In genomic region chr21:15514073-15514946, GRCh38 we compare ENCODE assay signal across 9 cellular contexts.
DNase-seq lines count a peak whose midpoint lies in the region; ATAC-seq and TF ChIP-seq lines count a peak whose summit lies in the region.
"Had no signal": no experiment of that assay in that cellular context is flagged by ENCODE, and none has a peak within 500 bp of the region (broad histone marks: within the 10 kb centered on the region; RNA-seq: fewer than 3 reads in every experiment).

No MANE protein-coding gene starts in this region.

- TF ChIP-seq CTCF in right lobe of liver (IDR thresholded peaks at IDR 0.05) (no peak), esophagus squamous epithelium (IDR thresholded peaks at IDR 0.05) (no peak)

- ATAC-seq in HG03159 (IDR thresholded peaks at IDR 0.05; ENCODE audit: unreplicated experiment) = peak; percentile 97
- ATAC-seq in right lobe of liver = peak; percentile 96 to 98 (median 98)

- no peaks in the 10 kb centered on the region for H3K27me3 ChIP-seq in right lobe of liver
- no peaks in the 10 kb centered on the region for H3K27me3 ChIP-seq in esophagus squamous epithelium

- WGBS in right lobe of liver (ENCODE audit: insufficient coverage, low coverage, low lambda C conversion rate, missing lambda C conversion rate) = 20% methylated on average over 8 of the region's 8 CpGs
- WGBS in esophagus squamous epithelium, 2 donors = 71 to 72% methylated on average over 8 of the region's 8 CpGs

- H3K4me3 ChIP-seq in right lobe of liver = peak overlapping the region in 2 of 3 donors; percentile 2 to 30
- H3K4me3 ChIP-seq in esophagus squamous epithelium = no peak overlapping the region

- DNase-seq in GM19238 (ENCODE audit: insufficient read length, low spot score) = peak; percentile 19
- peak; percentile 23 for DNase-seq in activated CD4-positive, alpha-beta T cell treated with anti-CD3 and anti-CD28 coated beads for 1 hour
- peak in 1 of 3 donors; percentile 26 for DNase-seq in right lobe of liver
- no peak for DNase-seq in esophagus squamous epithelium (lab: John Stamatoyannopoulos, UW)
- no peak for DNase-seq in AG20443 (ENCODE audit: low spot score)
- no peak for DNase-seq in NCI-H2171 (lab: John Stamatoyannopoulos, UW)
- no peak for DNase-seq in inferior parietal cortex (ENCODE audit: extremely low spot score)
- DNase-seq: IMR-90 had no signal

- H3K36me3 ChIP-seq in right lobe of liver = no peaks in the 10 kb centered on the region
- H3K36me3 ChIP-seq in esophagus squamous epithelium = no peaks in the 10 kb centered on the region

- H3K9me3 ChIP-seq in right lobe of liver (no peaks in the 10 kb centered on the region), esophagus squamous epithelium (no peaks in the 10 kb centered on the region)

- H3K4me1 ChIP-seq in right lobe of liver (peaks cover 0 to 20% (median 3%) of the 10 kb centered on the region in 4 donors), esophagus squamous epithelium (no peaks in the 10 kb centered on the region)

- peak overlapping the region in 2 of 3 donors; percentile 1 to 47 for H3K27ac ChIP-seq in right lobe of liver
- H3K27ac ChIP-seq in esophagus squamous epithelium = no peak overlapping the region

- no peak for TF ChIP-seq POLR2A in right lobe of liver (IDR thresholded peaks at IDR 0.05)
- no peak for TF ChIP-seq POLR2A in esophagus squamous epithelium (IDR thresholded peaks at IDR 0.05)

- intact Hi-C loops in right lobe of liver (cut with DNase I) (no loop called here), esophagus squamous epithelium (cut with DNase I) (no loop called here)

Comparison
In these comparisons a context has a peak if more than half of its experiments do, and no peak if none do; other contexts are left out.
1. DNase-seq: peak in GM19238 (single experiment) and activated CD4-positive, alpha-beta T cell treated with anti-CD3 and anti-CD28 coated beads for 1 hour (single experiment); none in esophagus squamous epithelium (single experiment), AG20443 (single experiment), NCI-H2171 (single experiment) and inferior parietal cortex (single experiment).
2. H3K27ac ChIP-seq: peak in right lobe of liver (2 of 3); none in esophagus squamous epithelium (0 of 4).
3. H3K4me3 ChIP-seq: peak in right lobe of liver (2 of 3); none in esophagus squamous epithelium (0 of 4).